Comparison of ENCODE assay signal across 9 cellular contexts in the genomic region with DNA sequence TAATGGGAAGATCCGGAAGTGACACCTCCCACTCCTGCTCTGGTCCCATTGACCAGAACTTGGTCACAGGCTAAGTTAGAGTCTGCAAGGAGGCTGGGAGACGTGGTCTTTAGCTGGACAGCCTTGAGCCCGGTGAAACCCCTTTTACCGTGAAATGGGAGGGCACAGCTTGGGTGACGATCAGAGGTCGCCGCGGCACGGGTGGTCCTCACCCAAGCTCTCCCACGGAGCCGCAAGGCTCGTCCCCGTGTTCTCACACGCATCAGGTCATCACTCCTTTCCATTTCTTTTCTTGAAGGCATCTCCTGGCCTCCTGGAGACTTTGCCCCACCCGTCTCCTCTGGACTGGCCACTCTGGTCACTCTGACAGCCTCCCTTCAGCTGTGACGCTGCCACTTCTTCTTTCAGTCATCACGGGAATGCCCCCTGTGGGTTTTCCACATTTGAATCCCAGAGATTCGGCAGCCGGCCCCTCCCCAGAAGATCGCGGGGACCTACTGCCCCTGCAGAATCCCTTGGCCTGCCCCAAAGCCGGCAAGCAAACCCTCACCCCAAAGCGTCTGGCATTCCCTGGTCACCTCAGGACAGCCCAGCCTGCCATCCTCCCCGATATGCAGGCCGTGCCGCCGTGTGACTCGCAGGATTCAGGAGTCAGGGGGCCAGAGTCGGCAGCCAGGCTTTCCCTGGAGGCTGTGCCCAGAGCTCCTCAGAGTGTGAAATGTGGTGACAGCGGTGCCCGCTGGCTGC. TPM values are rescaled to one million over a fixed set of nuclear protein-coding genes. Genes with fewer than 3 reads are reported as not detected.
DNase-seq lines count a peak whose midpoint lies in the region; ATAC-seq, FAIRE-seq and TF ChIP-seq lines count a peak whose summit lies in the region.
"Had no signal": no experiment of that assay in that cellular context is flagged by ENCODE, and none has a peak within 500 bp of the region (broad histone marks: within the 10 kb centered on the region; RNA-seq: fewer than 3 reads in every experiment).

No MANE protein-coding gene starts in this region.

- peak overlapping the region; percentile 96 for H2AFZ ChIP-seq in GM23338
- no peak overlapping the region for H2AFZ ChIP-seq in GM12878 (ENCODE audit: control insufficient read depth, low read depth, low read length)
- H2AFZ ChIP-seq in keratinocyte (ENCODE audit: control insufficient read depth, low read length), result peak overlapping the region; percentile 22
- no peak overlapping the region for H2AFZ ChIP-seq in smooth muscle cell (ENCODE audit: low read depth)

- H3K9ac ChIP-seq in GM12878 (ENCODE audit: control insufficient read depth, insufficient read depth, low read length) (no peak overlapping the region), keratinocyte (ENCODE audit: control insufficient read depth, extremely low read depth, insufficient read depth, low read length) (no peak overlapping the region), smooth muscle cell (ENCODE audit: low read depth) (no peak overlapping the region)

- H3K4me3 Mint-ChIP-seq in GM23338 (0 out of 3 replicates have a peak overlapping the region, but pooled peaks have one; percentile 10), chondrocyte (ENCODE audit: unreplicated experiment) (no peak overlapping the region)

- H3K4me2 ChIP-seq in GM23338, result peak overlapping the region; percentile 70; the same call in 1 of the 2 replicates
- H3K4me2 ChIP-seq in GM12878 (ENCODE audit: control insufficient read depth, insufficient read depth), result peak overlapping the region; percentile 25; the same call in 1 of the 2 replicates
- H3K4me2 ChIP-seq in keratinocyte (ENCODE audit: control insufficient read depth, extremely low read depth, insufficient read depth, low read depth, low read length), result peak overlapping the region; percentile 74
- H3K4me2 ChIP-seq in smooth muscle cell, result peak overlapping the region; percentile 56

- FAIRE-seq in GM12878 (lab: Jason Lieb, UNC) (no peak), keratinocyte (lab: Jason Lieb, UNC) (no peak)

- H3K4me3 ChIP-seq in GM23338 (peak overlapping the region; percentile 45; the same call in 1 of the 2 replicates), GM12878 (no peak overlapping the region), keratinocyte (ENCODE audit: control insufficient read depth in 2 of 3, extremely low read depth in 1 of 3, insufficient read depth in 2 of 3, low read depth in 1 of 3, low read length in 3 of 3) (peak overlapping the region in 2 of 3 experiments; percentile 32 to 43), smooth muscle cell (no peak overlapping the region)

- H3K4me1 ChIP-seq in GM23338 (ENCODE audit: insufficient read depth), result no peaks in the 10 kb centered on the region; the same call in 1 of the 2 replicates
- peaks cover 12% of the 10 kb centered on the region for H3K4me1 ChIP-seq in GM12878 (ENCODE audit: control insufficient read depth, insufficient read depth, low read length)
- H3K4me1 ChIP-seq in keratinocyte (ENCODE audit: control insufficient read depth, extremely low read depth, insufficient read depth, low read length), result peaks cover 6% of the 10 kb centered on the region
- peaks cover 6% of the 10 kb centered on the region for H3K4me1 ChIP-seq in smooth muscle cell (ENCODE audit: low read depth)

- H3K27me3 Mint-ChIP-seq in GM23338 (ENCODE audit: insufficient read depth, low read depth, poor library complexity) (peaks cover 3% of the 10 kb centered on the region), chondrocyte (ENCODE audit: low read depth) (peaks cover 8% of the 10 kb centered on the region)

- peaks cover 4% of the 10 kb centered on the region; the same call in 1 of the 3 replicates for H3K4me1 Mint-ChIP-seq in GM23338
- peaks cover 3% of the 10 kb centered on the region for H3K4me1 Mint-ChIP-seq in chondrocyte (ENCODE audit: low read depth)

- TF ChIP-seq POLR2A in GM12878 (IDR thresholded peaks at IDR 0.05; ENCODE audit: low read depth, low read length), result no peak
- TF ChIP-seq POLR2A in GM18505 (IDR thresholded peaks at IDR 0.05; ENCODE audit: borderline replicate concordance, extremely low read depth, insufficient read depth, insufficient read length), result no peak

- no TSS peak for BruUV-seq in GM12878 (replicated peaks; lab: Mats Ljungman, UMichigan)

- H3K79me2 ChIP-seq in GM23338 (replicated peaks; ENCODE audit: insufficient read depth), result no peaks in the 10 kb centered on the region
- H3K79me2 ChIP-seq in GM12878 (ENCODE audit: control insufficient read depth, insufficient read depth, low read length), result no peaks in the 10 kb centered on the region
- no peaks in the 10 kb centered on the region for H3K79me2 ChIP-seq in keratinocyte (ENCODE audit: control insufficient read depth, insufficient read depth, low read length)
- no peaks in the 10 kb centered on the region for H3K79me2 ChIP-seq in smooth muscle cell (ENCODE audit: low read depth)

- intact Hi-C loops in GM12878 (cut with micrococcal nuclease; ENCODE audit: unreplicated experiment), result no loop called here

- in situ Hi-C loops in GM12878 (cut with MboI), result no loop called here

- DNase-seq in GM23338 (ENCODE audit: low spot score), result no peak
- no peak for DNase-seq in GM12878 (ENCODE audit: low read depth, low spot score)
- no peak for DNase-seq in keratinocyte (ENCODE audit: low read depth, low spot score)
- DNase-seq in smooth muscle cell (lab: John Stamatoyannopoulos, UW; ENCODE audit: unreplicated experiment), result no peak
- DNase-seq in DMS53 (lab: John Stamatoyannopoulos, UW), result no peak
- DNase-seq in chondrocyte (ENCODE audit: low spot score), result no peak
- DNase-seq: midbrain had no signal

- H3K36me3 Mint-ChIP-seq in GM23338 (ENCODE audit: low read depth), result no peaks in the 10 kb centered on the region
- H3K36me3 Mint-ChIP-seq in chondrocyte (ENCODE audit: low read depth), result no peaks in the 10 kb centered on the region

- SMC1A ChIA-PET in GM12878 (lab: Charles Lee; ENCODE audit: uncharacterized antibody, unreplicated experiment), result interaction anchor here (1.3 kb wide), 1 partner anchor 154 kb away, joined by 5 read pairs; no protein-coding TSS in a partner anchor

- TF ChIP-seq CTCF in GM23338 (conservative IDR thresholded peaks at IDR 0.05; ENCODE audit: low read depth in 2 of 2) (no peak), GM12878 (IDR thresholded peaks at IDR 0.05 in 2 of 3, conservative IDR thresholded peaks at IDR 0.05 in 1 of 3; ENCODE audit: control insufficient read depth in 2 of 3, extremely low read depth in 1 of 3, insufficient read depth in 1 of 3, low read depth in 3 of 3, low read length in 3 of 3) (no peak), keratinocyte (optimal IDR thresholded peaks at IDR 0.05 in 1 of 3, IDR thresholded peaks at IDR 0.05 in 1 of 3, conservative IDR thresholded peaks at IDR 0.05 in 1 of 3; ENCODE audit: extremely low read depth in 1 of 3, insufficient read depth in 2 of 3, low read length in 3 of 3) (no peak), smooth muscle cell (IDR thresholded peaks at IDR 0.05; ENCODE audit: borderline replicate concordance, insufficient read depth, poor library complexity, severe bottlenecking) (no peak), chondrocyte (IDR thresholded peaks at IDR 0.05) (no peak)

- no peaks in the 10 kb centered on the region for H3K27me3 ChIP-seq in GM23338 (ENCODE audit: insufficient read depth)
- H3K27me3 ChIP-seq in GM12878 (replicated peaks in 1 of 2; ENCODE audit: control insufficient read depth in 2 of 2, insufficient read depth in 2 of 2, low read length in 1 of 2), result peaks cover 0 to 5% of the 10 kb centered on the region in 2 experiments; a peak in 3 of 4 replicates
- H3K27me3 ChIP-seq in keratinocyte (ENCODE audit: control insufficient read depth, extremely low read depth, insufficient read depth, low read length), result peaks cover 46% of the 10 kb centered on the region
- no peaks in the 10 kb centered on the region for H3K27me3 ChIP-seq in smooth muscle cell (ENCODE audit: low read depth)

- no peak overlapping the region for H3K27ac Mint-ChIP-seq in GM23338
- no peak overlapping the region for H3K27ac Mint-ChIP-seq in chondrocyte (ENCODE audit: unreplicated experiment)

- RAD21 ChIA-PET in GM12878 (lab: Charles Lee; ENCODE audit: unreplicated experiment), result interaction anchor here (0.7 to 1.8 kb wide), 5 partner anchors 12 to 157 kb away, joined by 3 to 6 read pairs (median 4); no protein-coding TSS in a partner anchor

- WGBS in GM12878 (ENCODE audit: insufficient coverage, insufficient replicate concordance, low lambda C conversion rate, missing lambda C conversion rate), result 21% methylated on average over 31 of the region's 31 CpGs
- 71% methylated on average over 31 of the region's 31 CpGs for WGBS in smooth muscle cell (ENCODE audit: low lambda C conversion rate)

- H3K9me3 Mint-ChIP-seq in GM23338 (no peaks in the 10 kb centered on the region), chondrocyte (ENCODE audit: low read depth) (no peaks in the 10 kb centered on the region)

- no peaks in the 10 kb centered on the region for H3K9me2 ChIP-seq in GM23338 (ENCODE audit: insufficient read depth)

- H3F3A ChIP-seq in GM23338 (replicated peaks; ENCODE audit: low read depth) (no peaks in the 10 kb centered on the region; the same call in 1 of the 2 replicates), smooth muscle cell (ENCODE audit: low read depth) (no peaks in the 10 kb centered on the region)

- dilution Hi-C loops in keratinocyte (cut with MboI; ENCODE audit: extremely low pct_ligation_motif_present, low sequenced_read_pairs), result no loop called here

- CTCF ChIA-PET in GM12878 (lab: Yijun Ruan, JAX), result interaction anchor here (1.0 to 2.5 kb wide), 9 partner anchors 9 to 159 kb away, joined by 3 to 16 read pairs (median 4); a partner anchor contains a TSS

- H3K27ac ChIP-seq in GM23338 (ENCODE audit: low read depth), result no peak overlapping the region
- H3K27ac ChIP-seq in GM12878 (ENCODE audit: control insufficient read depth, insufficient read depth), result no peak overlapping the region
- H3K27ac ChIP-seq in keratinocyte (ENCODE audit: control insufficient read depth, insufficient read depth, low read length), result no peak overlapping the region
- H3K27ac ChIP-seq in smooth muscle cell (ENCODE audit: low read depth), result no peak overlapping the region

- no peaks in the 10 kb centered on the region for H3K9me3 ChIP-seq in GM12878 (replicated peaks; ENCODE audit: control insufficient read depth, insufficient read depth, low read length)
- no peaks in the 10 kb centered on the region for H3K9me3 ChIP-seq in keratinocyte (ENCODE audit: control insufficient read depth, low read depth, low read length)
- no peaks in the 10 kb centered on the region for H3K9me3 ChIP-seq in smooth muscle cell (replicated peaks; ENCODE audit: low read depth)

- ATAC-seq in GM23338, result peak; percentile 47
- no peak; the same call in 2 of the 3 replicates for ATAC-seq in GM12878
- ATAC-seq in GM21515 (IDR thresholded peaks at IDR 0.05; ENCODE audit: unreplicated experiment), result no peak
- no peak for ATAC-seq in GM18505 (IDR thresholded peaks at IDR 0.05; ENCODE audit: unreplicated experiment)

- no peaks in the 10 kb centered on the region for H4K20me1 ChIP-seq in GM23338 (replicated peaks; ENCODE audit: insufficient read depth)
- no peaks in the 10 kb centered on the region for H4K20me1 ChIP-seq in GM12878 (ENCODE audit: control insufficient read depth, insufficient read depth)
- no peaks in the 10 kb centered on the region for H4K20me1 ChIP-seq in keratinocyte (ENCODE audit: control insufficient read depth, extremely low read depth, insufficient read depth, low read length)
- no peaks in the 10 kb centered on the region for H4K20me1 ChIP-seq in smooth muscle cell (ENCODE audit: low read depth)

- TF ChIP-seq RAD21 in GM12878 (IDR thresholded peaks at IDR 0.05; ENCODE audit: insufficient read depth, low read depth, low read length), result no peak

- no peaks in the 10 kb centered on the region for H3K36me3 ChIP-seq in GM23338 (ENCODE audit: insufficient read depth)
- no peaks in the 10 kb centered on the region for H3K36me3 ChIP-seq in GM12878 (ENCODE audit: control insufficient read depth in 2 of 2, insufficient read depth in 2 of 2, low read length in 1 of 2)
- H3K36me3 ChIP-seq in keratinocyte (ENCODE audit: control insufficient read depth in 2 of 2, extremely low read depth in 1 of 2, insufficient read depth in 2 of 2, low read length in 2 of 2), result no peaks in the 10 kb centered on the region
- H3K36me3 ChIP-seq in smooth muscle cell (ENCODE audit: low read depth), result no peaks in the 10 kb centered on the region

- POLR2A ChIA-PET in GM12878 (lab: Charles Lee), result interaction anchor here (1.4 kb wide), 1 partner anchor 104 kb away, joined by 4 read pairs; no protein-coding TSS in a partner anchor

- no peaks in the 10 kb centered on the region for H3K9me1 ChIP-seq in keratinocyte (ENCODE audit: control insufficient read depth, extremely low read depth, insufficient read depth, low read length)

- no peak for TF ChIP-seq EP300 in GM12878 (IDR thresholded peaks at IDR 0.05; ENCODE audit: borderline replicate concordance in 1 of 2, control insufficient read depth in 1 of 2, low read depth in 2 of 2, low read length in 2 of 2)

RNA-seq across cellular contexts. Expression of a gene that starts 18.9 kb away (rescaled TPM):
- 56.1 and 60.8 TPM in 2 replicates for total RNA-seq in GM23338 (2014; rRNA removed; shearing (Covaris generic))
- polyA plus RNA-seq in GM23338 (2016; fragmentation: Nextera tagmentation; extraction: Ambion mirVana), result 38.2 and 44.4 TPM in 2 replicates
- not detected in 2 replicates for total RNA-seq in GM12878 (2013; cell fraction: nucleolus; rRNA removed)
- 0.06 and 0.16 TPM in 2 replicates for total RNA-seq in GM12878 (2014; rRNA removed)
- not detected in 2 replicates for total RNA-seq in GM12878 (2014; rRNA removed; fragmentation: Illumina TruSeq; extraction: Trizol)
- 0.46 and 0.64 TPM in 2 replicates for total RNA-seq in GM12878 (2021)
- not detected for polyA plus RNA-seq in GM12878 (2011; ENCODE audit: low read depth)
- 0.06 and 0.11 TPM in 2 replicates for polyA plus RNA-seq in GM12878 (2011; rRNA removed)
- polyA plus RNA-seq in GM12878 (2011; cell fraction: cytosol; rRNA removed), result 0.20 and 0.30 TPM in 2 replicates
- 0.41 and 0.51 TPM in 2 replicates for polyA plus RNA-seq in GM12878 (2011; cell fraction: nucleus; rRNA removed)
- polyA plus RNA-seq in GM12878 (2012), result 0.16 and 0.39 TPM in 2 replicates
- polyA plus RNA-seq in GM12878 (2014; fragmentation: Illumina TruSeq; extraction: Trizol), result not detected in 2 replicates
- not detected for polyA plus RNA-seq in GM12878 (2014; fragmentation: Nextera tagmentation; extraction: Ambion mirVana)
- polyA plus RNA-seq in GM12878 (2014; rRNA removed), result 0.27 TPM in 1 of 2 replicates, not detected in the other
- polyA plus RNA-seq in GM12878 (2016; fragmentation: Nextera tagmentation; extraction: Ambion mirVana), result under 1 TPM in 1 of 2 experiments, not detected in 1; 0.19 TPM
- polyA minus RNA-seq in GM12878 (2011; rRNA and poly(A)+ RNA removed), result 0.36 TPM in 1 of 2 replicates, not detected in the other
- 0.94 and 1.2 TPM in 2 replicates for polyA minus RNA-seq in GM12878 (2011; cell fraction: cytosol; rRNA and poly(A)+ RNA removed)
- polyA minus RNA-seq in GM12878 (2011; cell fraction: nucleus; rRNA and poly(A)+ RNA removed), result 0.96 TPM in 1 of 2 replicates, not detected in the other
- polyA plus RNA-seq in keratinocyte, result 4.2 to 10.5 TPM (median 6.2 TPM) in 3 replicates
- 1.0 TPM for polyA plus RNA-seq in keratinocyte (2011; ENCODE audit: low read depth)
- 3.9 and 15.7 TPM in 2 replicates for polyA plus RNA-seq in keratinocyte (2011; cell fraction: cytosol; rRNA removed)
- polyA plus RNA-seq in keratinocyte (2011; cell fraction: nucleus; rRNA removed), result 7.2 and 12.3 TPM in 2 replicates
- polyA plus RNA-seq in keratinocyte (2012; ENCODE audit: low replicate concordance), result 2.4 and 10.1 TPM in 2 replicates
- 1.3 to 4.1 TPM (median 2.7 TPM) in 3 replicates for polyA minus RNA-seq in keratinocyte
- 16.3 TPM for polyA minus RNA-seq in keratinocyte (2011; cell fraction: cytosol; rRNA and poly(A)+ RNA removed)
- 4.7 and 7.5 TPM in 2 replicates for polyA minus RNA-seq in keratinocyte (2011; cell fraction: nucleus; rRNA and poly(A)+ RNA removed)
- total RNA-seq in smooth muscle cell, result 60.3 and 61.8 TPM in 2 replicates
- 196 and 239 TPM in 2 replicates for polyA plus RNA-seq in smooth muscle cell
- 5.4 to 7.8 TPM (median 7.0 TPM) in 3 replicates for total RNA-seq in chondrocyte

RNA-seq across cellular contexts. Expression of a gene that starts 43.5 kb away (rescaled TPM):
- total RNA-seq in GM23338 (2014; rRNA removed; shearing (Covaris generic)), result 33.3 and 44.7 TPM in 2 replicates
- 31.8 and 34.4 TPM in 2 replicates for polyA plus RNA-seq in GM23338 (2016; fragmentation: Nextera tagmentation; extraction: Ambion mirVana)
- total RNA-seq in GM12878 (2013; cell fraction: nucleolus; rRNA removed), result 16.2 and 18.7 TPM in 2 replicates
- total RNA-seq in GM12878 (2014; rRNA removed), result 16.2 and 18.9 TPM in 2 replicates
- 6.8 and 7.1 TPM in 2 replicates for total RNA-seq in GM12878 (2014; rRNA removed; fragmentation: Illumina TruSeq; extraction: Trizol)
- 22.5 TPM in 2 replicates for total RNA-seq in GM12878 (2021)
- polyA plus RNA-seq in GM12878 (2011; ENCODE audit: low read depth), result 3.2 TPM
- 6.5 and 17.5 TPM in 2 replicates for polyA plus RNA-seq in GM12878 (2011; rRNA removed)
- polyA plus RNA-seq in GM12878 (2011; cell fraction: cytosol; rRNA removed), result 26.4 and 33.7 TPM in 2 replicates
- 27.6 and 27.8 TPM in 2 replicates for polyA plus RNA-seq in GM12878 (2011; cell fraction: nucleus; rRNA removed)
- polyA plus RNA-seq in GM12878 (2012), result 13.6 and 14.9 TPM in 2 replicates
- polyA plus RNA-seq in GM12878 (2014; fragmentation: Illumina TruSeq; extraction: Trizol), result 0.92 and 6.0 TPM in 2 replicates
- polyA plus RNA-seq in GM12878 (2014; fragmentation: Nextera tagmentation; extraction: Ambion mirVana), result under 1 TPM; 0.10 to 0.47 TPM
- 25.4 and 28.5 TPM in 2 replicates for polyA plus RNA-seq in GM12878 (2014; rRNA removed)
- 10 to 100 TPM; 19.5 to 23.7 TPM for polyA plus RNA-seq in GM12878 (2016; fragmentation: Nextera tagmentation; extraction: Ambion mirVana)
- polyA minus RNA-seq in GM12878 (2011; rRNA and poly(A)+ RNA removed), result 11.4 and 17.3 TPM in 2 replicates
- polyA minus RNA-seq in GM12878 (2011; cell fraction: cytosol; rRNA and poly(A)+ RNA removed), result 7.8 and 9.6 TPM in 2 replicates
- 7.3 and 8.8 TPM in 2 replicates for polyA minus RNA-seq in GM12878 (2011; cell fraction: nucleus; rRNA and poly(A)+ RNA removed)
- polyA plus RNA-seq in keratinocyte, result 26.5 to 35.5 TPM (median 34.7 TPM) in 3 replicates
- 3.0 TPM for polyA plus RNA-seq in keratinocyte (2011; ENCODE audit: low read depth)
- polyA plus RNA-seq in keratinocyte (2011; cell fraction: cytosol; rRNA removed), result 32.9 and 44.3 TPM in 2 replicates
- 32.8 and 43.6 TPM in 2 replicates for polyA plus RNA-seq in keratinocyte (2011; cell fraction: nucleus; rRNA removed)
- polyA plus RNA-seq in keratinocyte (2012; ENCODE audit: low replicate concordance), result 20.3 and 38.1 TPM in 2 replicates
- 22.2 to 51.8 TPM (median 23.8 TPM) in 3 replicates for polyA minus RNA-seq in keratinocyte
- 60.4 TPM for polyA minus RNA-seq in keratinocyte (2011; cell fraction: cytosol; rRNA and poly(A)+ RNA removed)
- polyA minus RNA-seq in keratinocyte (2011; cell fraction: nucleus; rRNA and poly(A)+ RNA removed), result 17.6 and 20.6 TPM in 2 replicates
- 42.9 and 48.6 TPM in 2 replicates for total RNA-seq in smooth muscle cell
- polyA plus RNA-seq in smooth muscle cell, result 105 and 122 TPM in 2 replicates
- 23.4 to 39.8 TPM (median 39.1 TPM) in 3 replicates for total RNA-seq in chondrocyte

Comparison
In these comparisons a context has a peak if more than half of its experiments do, and no peak if none do; other contexts are left out.
1. H2AFZ ChIP-seq: peak in GM23338 (single experiment) and keratinocyte (single experiment); none in GM12878 (single experiment) and smooth muscle cell (single experiment).
2. H3K4me3 ChIP-seq: peak in GM23338 (single experiment) and keratinocyte (2 of 3); none in GM12878 (single experiment) and smooth muscle cell (single experiment).
3. Peak in every context shown above with its lines, with median percentiles within 50 percentile points of each other: H3K4me2 ChIP-seq.